ENCODE assay signal across 30 cellular contexts in the genomic region with DNA sequence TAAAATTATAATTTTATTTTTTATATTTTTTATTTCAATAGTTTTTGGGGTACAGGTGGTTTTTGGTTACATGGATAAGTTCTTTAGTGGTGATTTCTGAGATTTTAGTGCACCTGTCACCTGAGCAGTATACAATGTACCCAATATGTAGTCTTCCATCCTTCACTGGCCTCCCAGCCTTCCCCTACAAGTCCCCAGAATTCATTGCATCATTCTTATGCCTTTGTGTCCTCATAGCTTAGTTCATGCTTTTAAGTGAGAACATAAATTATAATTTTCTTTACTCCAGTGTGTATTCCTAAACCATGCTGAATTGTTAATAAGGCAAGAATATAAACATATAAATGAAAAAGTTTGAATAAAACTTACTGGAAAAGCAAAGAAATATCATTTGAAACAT. TPM values are rescaled to one million over a fixed set of nuclear protein-coding genes. Genes with fewer than 3 reads are reported as not detected.
DNase-seq lines count a peak whose midpoint lies in the region; ATAC-seq, FAIRE-seq and TF ChIP-seq lines count a peak whose summit lies in the region.
"Had no signal": no experiment of that assay in that cellular context is flagged by ENCODE, and none has a peak within 500 bp of the region (broad histone marks: within the 10 kb centered on the region; RNA-seq: fewer than 3 reads in every experiment).

No MANE protein-coding gene starts in this region.

- no peak overlapping the region for H4K91ac ChIP-seq in IMR-90 (ENCODE audit: insufficient read depth, low read depth, low read length)

- no peak for TF ChIP-seq POLR2A in HepG2 (IDR thresholded peaks at IDR 0.05; ENCODE audit: insufficient read depth in 1 of 2, low read depth in 2 of 2, low read length in 2 of 2)
- no peak for TF ChIP-seq POLR2A in right lobe of liver (IDR thresholded peaks at IDR 0.05)
- no peak for TF ChIP-seq POLR2A in IMR-90 (IDR thresholded peaks at IDR 0.05; ENCODE audit: low read depth, low read length)

- H4K8ac ChIP-seq in IMR-90 (ENCODE audit: low read depth in 2 of 2, low read length in 2 of 2), result no peak overlapping the region

- H3K36me3 ChIP-seq in HepG2 (replicated peaks in 1 of 2; ENCODE audit: control insufficient read depth in 1 of 2, insufficient read depth in 2 of 2, low read length in 2 of 2), result no peaks in the 10 kb centered on the region
- no peaks in the 10 kb centered on the region for H3K36me3 ChIP-seq in right lobe of liver
- H3K36me3 ChIP-seq in IMR-90 (ENCODE audit: control insufficient read depth, insufficient read depth, low read length), result no peaks in the 10 kb centered on the region
- H3K36me3 ChIP-seq: BLaER1; BLaER1 treated with 17β-estradiol and CSF1 and Interleukin-3, amounts not matched to agents 10 nM and 100 nM had no signal

- FAIRE-seq in HepG2 (lab: Jason Lieb, UNC), result no peak
- FAIRE-seq: A204.1, A549, D721Med had no signal

- no peak overlapping the region for H2BK5ac ChIP-seq in IMR-90 (ENCODE audit: low read depth, low read length, poor library complexity, severe bottlenecking)

- H2AK9ac ChIP-seq in IMR-90 (replicated peaks; ENCODE audit: low read depth, low read length, poor library complexity), result no peak overlapping the region

- no TSS peak for BruUV-seq in HepG2 (replicated peaks; lab: Mats Ljungman, UMichigan)
- BruUV-seq in IMR-90 (replicated peaks; lab: Mats Ljungman, UMichigan), result no TSS peak

- H3K4me1 ChIP-seq in HepG2 (ENCODE audit: insufficient read depth, low read length), result peaks cover 36% of the 10 kb centered on the region
- H3K4me1 ChIP-seq in right lobe of liver, result no peaks in the 10 kb centered on the region
- H3K4me1 ChIP-seq in IMR-90 (ENCODE audit: control insufficient read depth, insufficient read depth, low read length), result peaks cover 6% of the 10 kb centered on the region
- H3K4me1 ChIP-seq: BLaER1, Caco-2 had no signal

- ATAC-seq in HepG2 (no peak), right lobe of liver (no peak), IMR-90 (ENCODE audit: low read depth) (no peak)
- no peak for ATAC-seq in stimulated activated naive CD8-positive, alpha-beta T cell treated with anti-CD3 and anti-CD28 coated beads, Interleukin-15, Interleukin-2, amounts not matched to agents 100 U/mL and 50 U/mL, for 24 hours
- ATAC-seq: A549; CD8-positive, alpha-beta T cell had no signal

- CTCF ChIA-PET in HepG2 (lab: Yijun Ruan, JAX; ENCODE audit: low intra/inter-chr PET ratio, low total read pairs) (interaction anchor here (2.0 kb wide), 1 partner anchor 283 kb away, joined by 37 read pairs; no protein-coding TSS in a partner anchor), IMR-90 (lab: Yijun Ruan, JAX) (no interaction called here)

- H3K23ac ChIP-seq in IMR-90 (ENCODE audit: low read depth, low read length), result no peak overlapping the region

- H3K9me3 ChIP-seq in HepG2 (ENCODE audit: low read length), result peaks cover 7% of the 10 kb centered on the region
- H3K9me3 ChIP-seq in right lobe of liver, result no peaks in the 10 kb centered on the region
- H3K9me3 ChIP-seq in IMR-90 (ENCODE audit: control insufficient read depth, insufficient read depth, low read length), result peaks cover 3% of the 10 kb centered on the region
- H3K9me3 ChIP-seq: BLaER1 had no signal

- H3K4me2 ChIP-seq in HepG2 (ENCODE audit: low read depth, low read length) (no peak overlapping the region), IMR-90 (ENCODE audit: low read depth, low read length) (no peak overlapping the region)
- H3K4me2 ChIP-seq: A549, BLaER1 had no signal

- H3K9ac ChIP-seq in HepG2 (ENCODE audit: insufficient read depth, low read depth, low read length) (no peak overlapping the region), IMR-90 (ENCODE audit: low read depth, low read length) (no peak overlapping the region)
- H3K9ac ChIP-seq: BLaER1; BLaER1 treated with 17β-estradiol and CSF1 and Interleukin-3, amounts not matched to agents 10 nM and 100 nM had no signal

- H3K18ac ChIP-seq in IMR-90 (ENCODE audit: low read depth, low read length), result no peak overlapping the region

- no peak overlapping the region for H2BK20ac ChIP-seq in IMR-90 (ENCODE audit: low read depth, low read length)

- H3K9me1 ChIP-seq in IMR-90 (ENCODE audit: insufficient read depth, low read length), result peaks cover 9% of the 10 kb centered on the region

- no peak for TF ChIP-seq EP300 in HepG2 (IDR thresholded peaks at IDR 0.05; ENCODE audit: low read depth in 2 of 2, low read length in 2 of 2)
- no peak for TF ChIP-seq EP300 in HepG2 (CRISPR knock-in tag; IDR thresholded peaks at IDR 0.05; ENCODE audit: borderline replicate concordance)

- no peak overlapping the region for H4K5ac ChIP-seq in IMR-90 (ENCODE audit: low read depth, low read length)

- no peak overlapping the region for H2BK15ac ChIP-seq in IMR-90 (ENCODE audit: low read depth, low read length)

- POLR2A ChIA-PET in HepG2 (lab: Yijun Ruan, JAX) (interaction anchor here (2.3 kb wide), 1 partner anchor 19 kb away, joined by 8 read pairs; a partner anchor contains a TSS), IMR-90 (lab: Charles Lee; ENCODE audit: unreplicated experiment) (no interaction called here)

- no peak overlapping the region for H2BK120ac ChIP-seq in IMR-90 (ENCODE audit: low read depth, low read length)

- no peaks in the 10 kb centered on the region for H3K79me2 ChIP-seq in HepG2 (ENCODE audit: insufficient read depth, low read length)

- H4K20me1 ChIP-seq in HepG2 (ENCODE audit: insufficient read depth, low read length) (no peaks in the 10 kb centered on the region), IMR-90 (ENCODE audit: insufficient read depth, low read length) (no peaks in the 10 kb centered on the region)
- H4K20me1 ChIP-seq: BLaER1; BLaER1 treated with 17β-estradiol and CSF1 and Interleukin-3, amounts not matched to agents 10 nM and 100 nM had no signal

- H3K4ac ChIP-seq in IMR-90 (ENCODE audit: low read depth, low read length), result no peak overlapping the region

- dilution Hi-C loops in IMR-90 (cut with HindIII; ENCODE audit: low sequenced_read_pairs, unreplicated experiment), result no loop called here

- H3K27me3 ChIP-seq in HepG2 (ENCODE audit: control insufficient read depth in 1 of 2, insufficient read depth in 2 of 2, low read length in 2 of 2) (no peaks in the 10 kb centered on the region; a peak in 1 of 5 replicates), right lobe of liver (no peaks in the 10 kb centered on the region), IMR-90 (ENCODE audit: control insufficient read depth, insufficient read depth, low read length) (no peaks in the 10 kb centered on the region)
- H3K27me3 ChIP-seq: BE2C; BLaER1; BLaER1 treated with 17β-estradiol and CSF1 and Interleukin-3, amounts not matched to agents 10 nM and 100 nM had no signal

- H3K56ac ChIP-seq in IMR-90 (ENCODE audit: extremely low read depth, insufficient read depth, low read length), result no peak overlapping the region

- no peak overlapping the region for H2AK5ac ChIP-seq in IMR-90 (ENCODE audit: low read depth, low read length)

- TF ChIP-seq CTCF in HepG2 (CRISPR knock-in tag; IDR thresholded peaks at IDR 0.05) (no peak), right lobe of liver (IDR thresholded peaks at IDR 0.05) (no peak), IMR-90 (conservative IDR thresholded peaks at IDR 0.05; ENCODE audit: low read depth, low read length) (no peak)

- in situ Hi-C loops in HepG2 (cut with HindIII; ENCODE audit: extremely low pct_ligation_motif_present, low pct_unique_long_range_greater_than_20kb) (no loop called here), IMR-90 (cut with MboI; ENCODE audit: low sequenced_read_pairs) (loop anchor here (10.0 to 25.0 kb wide), 2 partner anchors 261 to 761 kb away; no protein-coding TSS in a partner anchor)

- H3K4me3 ChIP-seq in HepG2 (replicated peaks in 1 of 3; ENCODE audit: insufficient read depth in 1 of 3, low read depth in 2 of 3, low read length in 3 of 3), result no peak overlapping the region
- no peak overlapping the region for H3K4me3 ChIP-seq in right lobe of liver
- no peak overlapping the region for H3K4me3 ChIP-seq in IMR-90 (ENCODE audit: insufficient read depth, low read depth, low read length)
- H3K4me3 ChIP-seq: A549; BLaER1; BLaER1 treated with 17β-estradiol and CSF1 and Interleukin-3, amounts not matched to agents 10 nM and 100 nM had no signal

- H3K14ac ChIP-seq in IMR-90 (replicated peaks; ENCODE audit: low read depth, low read length), result no peak overlapping the region

- H3K79me1 ChIP-seq in IMR-90 (ENCODE audit: low read depth in 1 of 2, low read length in 2 of 2), result no peaks in the 10 kb centered on the region; a peak in 1 of 4 replicates

- H2AFZ ChIP-seq in HepG2 (ENCODE audit: low read length) (no peak overlapping the region), IMR-90 (replicated peaks; ENCODE audit: low read length, poor library complexity) (no peak overlapping the region)

- no peak overlapping the region for H3K27ac ChIP-seq in HepG2 (ENCODE audit: extremely low read length, insufficient read depth, low read length)
- H3K27ac ChIP-seq in right lobe of liver, result no peak overlapping the region
- no peak overlapping the region for H3K27ac ChIP-seq in IMR-90 (ENCODE audit: insufficient read depth, low read length)
- H3K27ac ChIP-seq: 22Rv1; A549; BLaER1; BLaER1 treated with 17β-estradiol and CSF1 and Interleukin-3, amounts not matched to agents 10 nM and 100 nM; C4-2B had no signal

- intact Hi-C loops in HepG2 (cut with micrococcal nuclease; ENCODE audit: unreplicated experiment) (loop anchor here (2.0 to 5.0 kb wide), 3 partner anchors 394 to 1093 kb away; no protein-coding TSS in a partner anchor), right lobe of liver (cut with DNase I) (no loop called here), IMR-90 (cut with micrococcal nuclease) (loop anchor here (2.0 to 5.0 kb wide), 2 partner anchors 263 to 751 kb away; no protein-coding TSS in a partner anchor)

- DNase-seq in HepG2 (ENCODE audit: low spot score) (no peak), right lobe of liver (no peak), IMR-90 (no peak)
- no peak for DNase-seq in stimulated activated naive CD8-positive, alpha-beta T cell treated with anti-CD3 and anti-CD28 coated beads, Interleukin-15, Interleukin-2, amounts not matched to agents 100 U/mL and 50 U/mL, for 24 hours
- DNase-seq: 8988T; ACHN; AML-193; BE2C; C1 segment of cervical spinal cord; Caco-2; Calu3; CD4-positive, alpha-beta memory T cell; CD4-positive, alpha-beta T cell; CD4-positive, CD25-positive, alpha-beta regulatory T cell; CD8-positive, alpha-beta memory T cell; CD8-positive, alpha-beta T cell; COR-L47; DMS 273 treated with DMSO at 0.1 percent for 48 hours; DMS153; DMS79; DMS79 treated with DMSO at 0.1 percent for 48 hours; DND-41; EL had no signal

- TF ChIP-seq RAD21 in HepG2 (CRISPR knock-in tag; IDR thresholded peaks at IDR 0.05) (no peak), IMR-90 (IDR thresholded peaks at IDR 0.05; ENCODE audit: low read length) (no peak)

RNA-seq across cellular contexts. Expression of a gene that starts 19.1 kb away (rescaled TPM):
- total RNA-seq in HepG2 (2016; rRNA removed; fragmentation: Illumina TruSeq; extraction: Trizol) (232 and 319 TPM in 2 replicates), right lobe of liver (100 to 1,000 TPM in 3 of 6 experiments, 10 to 100 TPM in 3; 84.8 to 140 (median 106) TPM), IMR-90 (2012; rRNA removed) (97.1 and 102 TPM in 2 replicates)
- 103 and 116 TPM in 2 replicates for total RNA-seq in HepG2 (2016; cell fraction: cytosol; rRNA removed; fragmentation: Illumina TruSeq; extraction: Trizol; ENCODE audit: low read depth)
- 208 and 321 TPM in 2 replicates for total RNA-seq in HepG2 (2016; cell fraction: insoluble cytoplasmic fraction; rRNA removed; fragmentation: Illumina TruSeq; extraction: Trizol)
- 196 and 209 TPM in 2 replicates for total RNA-seq in HepG2 (2016; cell fraction: membrane; rRNA removed; fragmentation: Illumina TruSeq; extraction: Trizol)
- total RNA-seq in HepG2 (2016; cell fraction: nucleus; rRNA removed; fragmentation: Illumina TruSeq; extraction: Trizol), result 367 and 382 TPM in 2 replicates
- polyA plus RNA-seq in HepG2 (2011; rRNA removed) (173 and 197 TPM in 2 replicates), IMR-90 (2012; rRNA removed) (71.1 and 76.5 TPM in 2 replicates)
- 81.6 and 128 TPM in 2 replicates for polyA plus RNA-seq in HepG2 (2011; cell fraction: cytosol; rRNA removed)
- 363 and 589 TPM in 2 replicates for polyA plus RNA-seq in HepG2 (2011; cell fraction: nucleus; rRNA removed)
- polyA plus RNA-seq in HepG2 (2012), result 58.7 and 87.8 TPM in 2 replicates
- polyA plus RNA-seq in HepG2 (2016; cell fraction: cytosol; fragmentation: Illumina TruSeq; extraction: Trizol; ENCODE audit: low read depth), result 21.2 and 21.7 TPM in 2 replicates
- 160 and 187 TPM in 2 replicates for polyA plus RNA-seq in HepG2 (2016; cell fraction: insoluble cytoplasmic fraction; fragmentation: Illumina TruSeq; extraction: Trizol; ENCODE audit: low read depth)
- 41.5 and 42.6 TPM in 2 replicates for polyA plus RNA-seq in HepG2 (2016; cell fraction: membrane; fragmentation: Illumina TruSeq; extraction: Trizol; ENCODE audit: low read depth)
- 546 and 548 TPM in 2 replicates for polyA plus RNA-seq in HepG2 (2016; cell fraction: nucleus; fragmentation: Illumina TruSeq; extraction: Trizol; ENCODE audit: insufficient read depth, low read depth)
- 421 and 666 TPM in 2 replicates for polyA minus RNA-seq in HepG2 (2011; rRNA and poly(A)+ RNA removed; ENCODE audit: low replicate concordance)
- polyA minus RNA-seq in HepG2 (2011; cell fraction: cytosol; rRNA and poly(A)+ RNA removed), result 80.5 and 103 TPM in 2 replicates
- 421 and 559 TPM in 2 replicates for polyA minus RNA-seq in HepG2 (2011; cell fraction: nucleus; rRNA and poly(A)+ RNA removed)
- polyA plus RNA-seq in IMR-90 (2012; cell fraction: cytosol; rRNA removed), result 88.2 and 125 TPM in 2 replicates
- 272 and 345 TPM in 2 replicates for polyA plus RNA-seq in IMR-90 (2012; cell fraction: nucleus; rRNA removed; ENCODE audit: low replicate concordance)

Comparison
In these comparisons a context has a peak if more than half of its experiments do, and no peak if none do; other contexts are left out.
1. intact Hi-C loops: an anchor here in HepG2 (2.0 to 5.0 kb wide) and IMR-90 (2.0 to 5.0 kb wide); none called in right lobe of liver.